25 cellular contexts compared by ENCODE assay signal in the genomic region with DNA sequence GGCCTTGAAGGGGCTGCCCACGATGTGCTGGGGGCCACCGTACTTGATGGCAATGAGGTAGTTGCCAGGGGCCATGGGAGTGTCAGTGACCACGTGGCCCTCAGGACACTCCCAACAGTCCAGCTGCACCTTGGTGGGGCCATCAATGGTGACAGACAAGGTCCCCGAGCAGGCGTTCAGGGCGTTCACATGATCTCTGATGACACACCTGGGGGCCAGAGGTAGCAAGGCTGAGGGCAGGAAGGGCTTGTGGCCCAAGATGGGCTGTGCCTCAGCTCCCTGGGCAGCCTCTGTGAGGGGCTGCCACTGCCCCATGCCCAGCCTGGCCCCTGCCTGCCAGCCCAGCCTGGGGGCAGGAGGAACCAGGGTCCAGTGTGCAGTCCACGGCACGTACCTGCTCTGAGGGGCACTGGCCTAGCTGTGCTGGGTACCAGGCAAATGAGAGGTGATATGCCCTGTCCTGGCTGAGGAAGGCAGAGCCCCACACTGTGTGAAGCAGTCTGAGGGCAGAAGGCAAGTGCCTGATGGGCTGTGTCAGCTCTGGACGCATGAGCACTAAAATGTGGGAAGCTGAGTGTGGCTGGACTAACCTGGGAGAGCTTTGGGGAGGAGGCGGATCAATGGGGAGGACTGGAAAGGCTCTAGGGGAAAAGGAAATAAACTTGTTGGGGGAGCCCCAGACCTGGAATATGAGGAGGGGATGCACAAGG. TPM values are rescaled to one million over a fixed set of nuclear protein-coding genes. Genes with fewer than 3 reads are reported as not detected.
DNase-seq lines count a peak whose midpoint lies in the region; ATAC-seq and TF ChIP-seq lines count a peak whose summit lies in the region.
"Had no signal": no experiment of that assay in that cellular context is flagged by ENCODE, and none has a peak within 500 bp of the region (broad histone marks: within the 10 kb centered on the region; RNA-seq: fewer than 3 reads in every experiment).

No MANE protein-coding gene starts in this region.

- peaks cover 26% of the 10 kb centered on the region for H3K27me3 Mint-ChIP-seq in activated naive CD8-positive, alpha-beta T cell
- H3K27me3 Mint-ChIP-seq in activated naive CD8-positive, alpha-beta T cell treated with anti-CD3 and anti-CD28 coated beads, Interleukin-2, amount 50 U/mL, for 24 hours, result peaks cover 35% of the 10 kb centered on the region

- DNase-seq in activated naive CD8-positive, alpha-beta T cell treated with anti-CD3 and anti-CD28 coated beads, Interleukin-2, amount 50 U/mL, for 24 hours, result no peak
- DNase-seq in Peyer's patch (peak in 2 of 3 donors; percentile 34 to 41), islet precursor cell (peak; percentile 49)
- DNase-seq in stimulated activated effector memory CD8-positive, alpha-beta T cell treated with anti-CD3 and anti-CD28 coated beads, Interleukin-12 subunit alpha, Interleukin-12 subunit beta, amount 100 ng/mL, for 72 hours (ENCODE audit: low spot score in 2 of 2), result no peak
- DNase-seq: ACHN; activated naive CD8-positive, alpha-beta T cell treated with anti-CD3 and anti-CD28 coated beads, Interleukin-2, amount 10 ng/mL, durations not matched to agents 7 days and 5 days; C1 segment of cervical spinal cord; effector memory CD8-positive, alpha-beta T cell; EL; esophagus squamous epithelium; kidney glomerular epithelial cell; mesenchymal stem cell; MM.1S; NCI-H1436 treated with DMSO at 0.1 percent for 48 hours; NCI-H2171 treated with DMSO at 0.1 percent for 48 hours; retina; stimulated activated CD4-positive, alpha-beta T cell treated with anti-CD3 and anti-CD28 coated beads, Interleukin-15, amount 100 ng/mL, for 24 hours had no signal

- H3K9me3 Mint-ChIP-seq in activated naive CD8-positive, alpha-beta T cell (ENCODE audit: low read depth), result no peaks in the 10 kb centered on the region
- no peaks in the 10 kb centered on the region for H3K9me3 Mint-ChIP-seq in activated naive CD8-positive, alpha-beta T cell treated with anti-CD3 and anti-CD28 coated beads, Interleukin-2, amount 50 U/mL, for 24 hours
- no peaks in the 10 kb centered on the region for H3K9me3 Mint-ChIP-seq in stimulated activated effector memory CD8-positive, alpha-beta T cell treated with anti-CD3 and anti-CD28 coated beads, Interleukin-12 subunit alpha, Interleukin-12 subunit beta, amount 100 ng/mL, for 72 hours
- H3K9me3 Mint-ChIP-seq: activated CD8-positive, alpha-beta T cell treated with anti-CD3 and anti-CD28 coated beads for 36 hours; activated naive CD8-positive, alpha-beta T cell treated with anti-CD3 and anti-CD28 coated beads, Interleukin-2, amount 10 ng/mL, durations not matched to agents 7 days and 5 days; effector memory CD8-positive, alpha-beta T cell had no signal

- H3K36me3 Mint-ChIP-seq in activated naive CD8-positive, alpha-beta T cell, result no peaks in the 10 kb centered on the region
- no peaks in the 10 kb centered on the region for H3K36me3 Mint-ChIP-seq in activated naive CD8-positive, alpha-beta T cell treated with anti-CD3 and anti-CD28 coated beads, Interleukin-2, amount 50 U/mL, for 24 hours (ENCODE audit: low read depth)
- no peaks in the 10 kb centered on the region for H3K36me3 Mint-ChIP-seq in stimulated activated effector memory CD8-positive, alpha-beta T cell treated with anti-CD3 and anti-CD28 coated beads, Interleukin-12 subunit alpha, Interleukin-12 subunit beta, amount 100 ng/mL, for 72 hours
- H3K36me3 Mint-ChIP-seq: activated naive CD8-positive, alpha-beta T cell treated with anti-CD3 and anti-CD28 coated beads, Interleukin-2, amount 10 ng/mL, durations not matched to agents 7 days and 5 days; neural progenitor cell had no signal

- TF ChIP-seq POLR2A in Peyer's patch (IDR thresholded peaks at IDR 0.05), result no peak

- no peaks in the 10 kb centered on the region for H3K9me3 ChIP-seq in Peyer's patch
- H3K9me3 ChIP-seq: esophagus squamous epithelium, gastroesophageal sphincter had no signal

- no peak for ATAC-seq in activated naive CD8-positive, alpha-beta T cell treated with anti-CD3 and anti-CD28 coated beads, Interleukin-2, amount 50 U/mL, for 24 hours
- ATAC-seq in stimulated activated effector memory CD8-positive, alpha-beta T cell treated with anti-CD3 and anti-CD28 coated beads, Interleukin-12 subunit alpha, Interleukin-12 subunit beta, amount 100 ng/mL, for 72 hours, result no peak
- ATAC-seq in GM18909 (IDR thresholded peaks at IDR 0.05; ENCODE audit: poor library complexity, unreplicated experiment) (no peak), GM18858 (IDR thresholded peaks at IDR 0.05; ENCODE audit: unreplicated experiment) (no peak), GM21526 (IDR thresholded peaks at IDR 0.05; ENCODE audit: low FRiP score, unreplicated experiment) (no peak)
- ATAC-seq: gastroesophageal sphincter had no signal

- no peak overlapping the region for H3K4me3 ChIP-seq in Peyer's patch
- H3K4me3 ChIP-seq: gastroesophageal sphincter, neural progenitor cell had no signal

- H3K4me1 ChIP-seq in Peyer's patch, result peaks cover 0 to 23% (median 3%) of the 10 kb centered on the region in 4 donors

- H3K27me3 ChIP-seq in Peyer's patch, result peaks cover 0 to 14% of the 10 kb centered on the region in 2 donors

- no peak overlapping the region for H3K27ac Mint-ChIP-seq in activated naive CD8-positive, alpha-beta T cell
- H3K27ac Mint-ChIP-seq in activated naive CD8-positive, alpha-beta T cell treated with anti-CD3 and anti-CD28 coated beads, Interleukin-2, amount 50 U/mL, for 24 hours, result no peak overlapping the region
- no peak overlapping the region for H3K27ac Mint-ChIP-seq in stimulated activated effector memory CD8-positive, alpha-beta T cell treated with anti-CD3 and anti-CD28 coated beads, Interleukin-12 subunit alpha, Interleukin-12 subunit beta, amount 100 ng/mL, for 72 hours
- H3K27ac Mint-ChIP-seq: activated CD8-positive, alpha-beta T cell treated with anti-CD3 and anti-CD28 coated beads for 36 hours; activated naive CD8-positive, alpha-beta T cell treated with anti-CD3 and anti-CD28 coated beads, Interleukin-2, amount 10 ng/mL, durations not matched to agents 7 days and 5 days; effector memory CD8-positive, alpha-beta T cell; neural progenitor cell had no signal

- H3K4me3 Mint-ChIP-seq in activated naive CD8-positive, alpha-beta T cell, result peak overlapping the region; percentile 49
- H3K4me3 Mint-ChIP-seq in activated naive CD8-positive, alpha-beta T cell treated with anti-CD3 and anti-CD28 coated beads, Interleukin-2, amount 50 U/mL, for 24 hours, result no peak overlapping the region
- H3K4me3 Mint-ChIP-seq in stimulated activated effector memory CD8-positive, alpha-beta T cell treated with anti-CD3 and anti-CD28 coated beads, Interleukin-12 subunit alpha, Interleukin-12 subunit beta, amount 100 ng/mL, for 72 hours, result peak overlapping the region; percentile 31
- H3K4me3 Mint-ChIP-seq: activated CD8-positive, alpha-beta T cell treated with anti-CD3 and anti-CD28 coated beads for 36 hours; activated naive CD8-positive, alpha-beta T cell treated with anti-CD3 and anti-CD28 coated beads, Interleukin-2, amount 10 ng/mL, durations not matched to agents 7 days and 5 days; neural progenitor cell had no signal

- no peak for TF ChIP-seq CTCF in Peyer's patch (IDR thresholded peaks at IDR 0.05)

- no peak overlapping the region for H3K27ac ChIP-seq in Peyer's patch
- H3K27ac ChIP-seq: esophagus squamous epithelium, gastroesophageal sphincter, HL-60, neural progenitor cell had no signal

- H3K36me3 ChIP-seq in Peyer's patch, result no peaks in the 10 kb centered on the region
- H3K36me3 ChIP-seq: esophagus squamous epithelium, gastroesophageal sphincter, neural progenitor cell had no signal

- H3K4me1 Mint-ChIP-seq in activated naive CD8-positive, alpha-beta T cell (ENCODE audit: low read depth), result peaks cover 7% of the 10 kb centered on the region
- peaks cover 9% of the 10 kb centered on the region for H3K4me1 Mint-ChIP-seq in activated naive CD8-positive, alpha-beta T cell treated with anti-CD3 and anti-CD28 coated beads, Interleukin-2, amount 50 U/mL, for 24 hours
- peaks cover 22% of the 10 kb centered on the region for H3K4me1 Mint-ChIP-seq in stimulated activated effector memory CD8-positive, alpha-beta T cell treated with anti-CD3 and anti-CD28 coated beads, Interleukin-12 subunit alpha, Interleukin-12 subunit beta, amount 100 ng/mL, for 72 hours

RNA-seq across cellular contexts. Expression of a gene that starts 3.5 kb away (rescaled TPM):
- 10 to 100 TPM in 1 of 4 donors, 1 to 10 TPM in 3; 3.3 to 14.1 (median 6.7) TPM for total RNA-seq in Peyer's patch
- total RNA-seq: activated CD8-positive, alpha-beta T cell treated with anti-CD3 and anti-CD28 coated beads for 36 hours had no signal

RNA-seq across cellular contexts. Expression of a gene that starts 23.7 kb away (rescaled TPM):
- 10 to 100 TPM; 16.9 to 27.1 (median 21.7) TPM for total RNA-seq in Peyer's patch

RNA-seq across cellular contexts. Expression of a gene that starts 51.4 kb away (rescaled TPM):
- 10 to 100 TPM; 71.3 to 88.3 (median 84.6) TPM for total RNA-seq in Peyer's patch

Comparison
In these comparisons a context has a peak if more than half of its experiments do, and no peak if none do; other contexts are left out.
1. DNase-seq: peak in Peyer's patch (2 of 3) and islet precursor cell (single experiment); none in activated naive CD8-positive, alpha-beta T cell treated with anti-CD3 and anti-CD28 coated beads, Interleukin-2, amount 50 U/mL, for 24 hours (single experiment) and stimulated activated effector memory CD8-positive, alpha-beta T cell treated with anti-CD3 and anti-CD28 coated beads, Interleukin-12 subunit alpha, Interleukin-12 subunit beta, amount 100 ng/mL, for 72 hours (0 of 2).